14 cellular contexts compared by ENCODE assay signal in genomic region chr11:100356035-100356434, GRCh38.
"Had no signal": no experiment of that assay in that cellular context is flagged by ENCODE, and none has a peak within 500 bp of the region (broad histone marks: within the 10 kb centered on the region; RNA-seq: fewer than 3 reads in every experiment).

No MANE protein-coding gene starts in this region.

- H3K27me3 ChIP-seq: esophagus muscularis mucosa, thyroid gland had no signal

- H3K27ac ChIP-seq: esophagus muscularis mucosa, thyroid gland had no signal

- FAIRE-seq: endometrium had no signal

- DNase-seq: activated CD4-positive, alpha-beta memory T cell treated with anti-CD3 and anti-CD28 coated beads for 36 hours; activated CD4-positive, alpha-beta T cell treated with anti-CD3 and anti-CD28 coated beads for 1 hour; activated naive CD8-positive, alpha-beta T cell treated with anti-CD3 and anti-CD28 coated beads, Interleukin-2, amount 10 ng/mL, durations not matched to agents 7 days and 5 days; activated T-cell treated with anti-CD3 and anti-CD28 coated beads, Interleukin-2, amount 50 U/mL, for 72 hours; anterior cingulate cortex; glutamatergic neuron; natural killer cell; nucleus accumbens; right cardiac atrium; thyroid gland had no signal

- H3K36me3 ChIP-seq: esophagus muscularis mucosa, thyroid gland had no signal

- H3K4me3 ChIP-seq: esophagus muscularis mucosa, smooth muscle cell, thyroid gland had no signal

- H3K9me3 ChIP-seq: esophagus muscularis mucosa, thyroid gland had no signal

- H3K4me1 ChIP-seq: esophagus muscularis mucosa, thyroid gland had no signal

- ATAC-seq: activated T-cell treated with anti-CD3 and anti-CD28 coated beads, Interleukin-2, amount 50 U/mL, for 72 hours; left lobe of liver; natural killer cell; right cardiac atrium had no signal

- H3K4me2 ChIP-seq: smooth muscle cell had no signal
